30 cellular contexts compared by ENCODE assay signal in the genomic region with DNA sequence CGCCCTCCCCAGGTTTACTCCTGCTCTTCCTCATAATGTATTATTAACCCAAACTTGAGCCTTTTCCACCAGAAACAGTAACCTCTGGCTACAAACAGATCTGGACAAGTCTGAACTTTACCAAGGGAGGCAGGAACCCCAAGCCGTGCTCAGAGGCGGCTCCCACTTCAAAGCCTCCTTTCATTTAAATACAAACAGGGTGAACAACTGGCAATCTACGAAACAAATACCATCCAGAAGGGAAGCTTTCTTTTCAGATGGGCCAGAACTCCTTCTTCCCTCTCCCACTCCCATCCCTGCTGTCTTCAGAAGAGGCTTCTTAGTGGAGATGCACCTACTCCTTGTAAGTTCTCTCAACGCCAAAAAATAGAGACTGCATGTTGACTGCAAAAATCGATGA. TPM values are rescaled to one million over a fixed set of nuclear protein-coding genes. Genes with fewer than 3 reads are reported as not detected.
"Had no signal": no experiment of that assay in that cellular context is flagged by ENCODE, and none has a peak within 500 bp of the region (broad histone marks: within the 10 kb centered on the region; RNA-seq: fewer than 3 reads in every experiment).

No MANE protein-coding gene starts in this region.

- H3K27me3 ChIP-seq: ovary, testis, transverse colon, uterus had no signal

- H3K4me3 ChIP-seq: cardiac muscle cell, colonic mucosa, left lung, lower lobe of right lung, ovary, skin epidermis, testis, transverse colon, uterus had no signal

- H3K36me3 ChIP-seq: cardiac muscle cell, colonic mucosa, left lung, lower lobe of right lung, ovary, transverse colon, uterus had no signal

- H3K4me3 Mint-ChIP-seq: activated B cell treated with CpG ODN at 0.5 μM for 24 hours; activated CD4-positive, alpha-beta T cell treated with anti-CD3 and anti-CD28 coated beads for 36 hours; activated CD8-positive, alpha-beta memory T cell treated with anti-CD3 and anti-CD28 coated beads, Interleukin-2, amount 10 ng/mL, durations not matched to agents 7 days and 5 days; activated CD8-positive, alpha-beta T cell treated with anti-CD3 and anti-CD28 coated beads, Interleukin-2, amount 10 ng/mL, durations not matched to agents 7 days and 5 days; activated naive CD8-positive, alpha-beta T cell; natural killer cell; T-helper 17 cell had no signal

- H3K4me1 Mint-ChIP-seq: activated CD8-positive, alpha-beta memory T cell treated with anti-CD3 and anti-CD28 coated beads, Interleukin-2, amount 10 ng/mL, durations not matched to agents 7 days and 5 days; natural killer cell had no signal

- H3K4me1 ChIP-seq: colonic mucosa, lower lobe of right lung, testis, uterus had no signal

- H3K9me3 ChIP-seq: colonic mucosa, left lung, lower lobe of right lung, ovary, testis, transverse colon, uterus had no signal

- ATAC-seq: activated CD4-positive, alpha-beta T cell treated with anti-CD3 and anti-CD28 coated beads for 36 hours; activated CD8-positive, alpha-beta memory T cell treated with anti-CD3 and anti-CD28 coated beads, Interleukin-2, amount 10 ng/mL, durations not matched to agents 7 days and 5 days; activated CD8-positive, alpha-beta T cell treated with anti-CD3 and anti-CD28 coated beads, Interleukin-2, amount 10 ng/mL, durations not matched to agents 7 days and 5 days; left lung; lower lobe of right lung; natural killer cell; sciatic nerve; stimulated activated naive CD8-positive, alpha-beta T cell treated with anti-CD3 and anti-CD28 coated beads, Interleukin-15, Interleukin-2, amounts not matched to agents 100 U/mL and 50 U/mL, for 24 hours; T-helper 17 cell had no signal

- H3K27ac ChIP-seq: cardiac muscle cell, colonic mucosa, left lung, lower lobe of right lung, ovary, skin epidermis, testis, transverse colon, uterus had no signal

- H3K36me3 Mint-ChIP-seq: activated CD8-positive, alpha-beta memory T cell treated with anti-CD3 and anti-CD28 coated beads, Interleukin-2, amount 10 ng/mL, durations not matched to agents 7 days and 5 days; activated naive CD8-positive, alpha-beta T cell; natural killer cell had no signal

- DNase-seq: activated B cell treated with CpG ODN at 0.5 μM for 24 hours; activated CD4-positive, alpha-beta T cell treated with anti-CD3 and anti-CD28 coated beads for 36 hours; activated CD8-positive, alpha-beta memory T cell treated with anti-CD3 and anti-CD28 coated beads, Interleukin-2, amount 10 ng/mL, durations not matched to agents 7 days and 5 days; activated CD8-positive, alpha-beta T cell treated with anti-CD3 and anti-CD28 coated beads, Interleukin-2, amount 10 ng/mL, durations not matched to agents 7 days and 5 days; activated effector memory CD4-positive, alpha-beta T cell treated with Interleukin-2 at 50 U/mL for 16 hours; activated naive CD4-positive, alpha-beta T cell treated with Interleukin-2 at 50 U/mL for 16 hours; activated T-cell treated with anti-CD3 and anti-CD28 coated beads for 4 hours; anterior cingulate cortex; cerebellar nuclear complex; colonic mucosa; effector CD8-positive, alpha-beta T cell; head of caudate nucleus; hippocampal formation; left lung; lower lobe of right lung; mesenchymal stem cell; natural killer cell; ovary; retina; stimulated activated CD4-positive, alpha-beta T cell treated with anti-CD3 and anti-CD28 coated beads, Interleukin-12 subunit alpha, Interleukin-12 subunit beta, amount 100 ng/mL, for 4 hours; stimulated activated CD4-positive, alpha-beta T cell treated with anti-CD3 and anti-CD28 coated beads, Interleukin-4, amount 100 ng/mL, for 1 hour; stimulated activated naive CD8-positive, alpha-beta T cell treated with anti-CD3 and anti-CD28 coated beads, Interleukin-15, Interleukin-2, amounts not matched to agents 100 U/mL and 50 U/mL, for 24 hours; T-helper 17 cell; testis; transverse colon; uterus had no signal

- H3K9me3 Mint-ChIP-seq: activated B cell treated with CpG ODN at 0.5 μM for 24 hours had no signal

RNA-seq across cellular contexts. Expression of gene GPC4, which starts 2.1 kb away (rescaled TPM):
- total RNA-seq: activated CD4-positive, alpha-beta T cell treated with anti-CD3 and anti-CD28 coated beads for 36 hours; activated CD8-positive, alpha-beta memory T cell treated with anti-CD3 and anti-CD28 coated beads, Interleukin-2, amount 10 ng/mL, durations not matched to agents 7 days and 5 days; activated CD8-positive, alpha-beta T cell treated with anti-CD3 and anti-CD28 coated beads, Interleukin-2, amount 10 ng/mL, durations not matched to agents 7 days and 5 days; T-helper 17 cell had no signal
